In genomic region chr17:57905875-57906455, GRCh38 we compare ENCODE assay signal across 1 cellular context.
TF ChIP-seq lines count a peak whose summit lies in the region.

No MANE protein-coding gene starts in this region.

TF ChIP-seq in GM23338, 12 proteins besides CTCF, POLR2A, EP300 and RAD21:
- TF ChIP-seq ZNF462 (CRISPR knock-in tag; IDR thresholded peaks at IDR 0.05) (no peak), EZH2 (IDR thresholded peaks at IDR 0.05; ENCODE audit: low read depth, unreplicated experiment) (no peak), STAT1 (IDR thresholded peaks at IDR 0.05; ENCODE audit: unreplicated experiment) (no peak), ETS1 (IDR thresholded peaks at IDR 0.05) (no peak), ZNF331 (CRISPR knock-in tag; IDR thresholded peaks at IDR 0.05; ENCODE audit: low read depth) (no peak), CREB1 (CRISPR knock-in tag; IDR thresholded peaks at IDR 0.05; ENCODE audit: low read depth) (no peak), EZH2phosphoT487 (IDR thresholded peaks at IDR 0.05; ENCODE audit: unreplicated experiment) (no peak), ZNF114 (CRISPR knock-in tag; IDR thresholded peaks at IDR 0.05) (no peak), REST (IDR thresholded peaks at IDR 0.05; ENCODE audit: unreplicated experiment) (no peak), JUNB (IDR thresholded peaks at IDR 0.05; ENCODE audit: unreplicated experiment) (no peak), NANOG (IDR thresholded peaks at IDR 0.05; ENCODE audit: borderline replicate concordance) (no peak), POLR2AphosphoS5 (IDR thresholded peaks at IDR 0.05; ENCODE audit: low read depth) (no peak)
